Comparison of ENCODE assay signal across 23 cellular contexts in the genomic region with DNA sequence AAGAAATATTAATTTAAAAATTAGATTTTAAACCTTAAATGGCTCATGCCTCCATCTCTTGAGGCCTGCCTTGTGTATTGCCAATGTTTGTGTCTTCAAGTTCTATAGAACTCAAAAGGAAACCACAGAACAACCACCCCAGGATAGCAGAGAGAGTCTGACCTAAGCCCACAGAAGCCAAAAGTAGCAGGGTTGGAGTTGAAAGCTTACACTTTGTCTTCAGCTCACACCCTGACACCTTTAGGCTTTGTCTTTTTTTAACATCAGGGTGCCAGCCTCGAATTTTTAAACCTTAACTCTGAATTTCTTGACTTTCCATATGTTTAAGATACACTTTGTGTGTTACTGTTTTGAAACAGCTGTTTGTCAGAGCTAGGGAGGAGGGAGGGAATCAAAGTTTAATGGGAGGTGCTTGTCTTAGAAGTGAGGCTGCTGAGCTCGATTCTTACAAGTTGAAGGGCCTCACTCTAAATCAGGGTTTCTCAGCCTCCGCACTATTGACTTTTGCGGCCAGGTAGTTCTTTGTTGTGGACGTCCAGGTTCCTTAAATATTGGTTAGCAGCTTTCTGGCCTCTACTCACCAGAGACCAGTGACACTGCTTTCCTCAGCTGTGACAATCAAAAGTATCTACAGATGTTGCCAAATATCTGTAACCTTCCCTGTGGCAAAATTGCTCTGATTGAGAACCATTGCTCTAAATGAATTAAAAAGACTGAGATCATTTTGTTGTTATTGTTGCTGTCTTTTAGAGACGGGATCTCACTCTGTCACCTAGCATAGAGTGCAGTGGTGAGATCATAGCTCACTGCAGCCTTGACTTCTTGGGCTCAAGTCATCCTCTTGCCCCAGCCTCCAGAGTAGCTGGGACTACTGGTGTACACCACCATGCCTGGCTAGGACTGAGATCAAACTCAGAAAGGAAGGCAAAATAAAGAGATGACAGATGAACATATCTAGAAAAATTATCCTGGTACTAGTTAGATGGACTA.
DNase-seq lines count a peak whose midpoint lies in the region; ATAC-seq, FAIRE-seq and TF ChIP-seq lines count a peak whose summit lies in the region.
"Had no signal": no experiment of that assay in that cellular context is flagged by ENCODE, and none has a peak within 500 bp of the region (broad histone marks: within the 10 kb centered on the region; RNA-seq: fewer than 3 reads in every experiment).

No MANE protein-coding gene starts in this region.

- intact Hi-C loops in activated naive CD4-positive, alpha-beta T cell treated with anti-CD3 and anti-CD28 coated beads for 36 hours (cut with micrococcal nuclease): loop anchor here (5.0 kb wide), 1 partner anchor 114 kb away; no protein-coding TSS in a partner anchor
- intact Hi-C loops in esophagus squamous epithelium (cut with DNase I): no loop called here

- H3K27ac Mint-ChIP-seq in activated naive CD4-positive, alpha-beta T cell treated with anti-CD3 and anti-CD28 coated beads for 36 hours: peak overlapping the region; percentile 62
- H3K27ac Mint-ChIP-seq in T-helper 17 cell: peak overlapping the region; percentile 44
- H3K27ac Mint-ChIP-seq: H9, WTC11 had no signal

- DNase-seq in activated naive CD4-positive, alpha-beta T cell treated with anti-CD3 and anti-CD28 coated beads for 36 hours: no peak
- no peak for DNase-seq in activated naive CD4-positive, alpha-beta T cell (lab: John Stamatoyannopoulos, UW)
- no peak for DNase-seq in T-helper 17 cell
- DNase-seq in central memory CD4-positive, alpha-beta T cell: peak; percentile 20
- DNase-seq in stimulated activated naive CD8-positive, alpha-beta T cell treated with anti-CD3 and anti-CD28 coated beads, Interleukin-15, Interleukin-2, amounts not matched to agents 100 U/mL and 50 U/mL, for 24 hours: no peak
- DNase-seq in GM12892 (ENCODE audit: insufficient read length): no peak
- DNase-seq in SW480 (ENCODE audit: low spot score): no peak
- DNase-seq in esophagus squamous epithelium (lab: John Stamatoyannopoulos, UW): no peak
- DNase-seq: amygdala; DMS53; foreskin keratinocyte; H9; NCI-H1048; NCI-H1930; NCI-H226; SJCRH30; stimulated activated CD4-positive, alpha-beta T cell treated with anti-CD3 and anti-CD28 coated beads, Interleukin-2, amount 100 ng/mL, for 48 hours; upper lobe of left lung had no signal

- WGBS in esophagus squamous epithelium, 2 donors: 43 to 51% methylated on average over 6 of the region's 6 CpGs

- no peaks in the 10 kb centered on the region for H3K36me3 Mint-ChIP-seq in activated naive CD4-positive, alpha-beta T cell treated with anti-CD3 and anti-CD28 coated beads for 36 hours (ENCODE audit: low read depth)
- H3K36me3 Mint-ChIP-seq in T-helper 17 cell (ENCODE audit: low read depth): no peaks in the 10 kb centered on the region
- H3K36me3 Mint-ChIP-seq: WTC11 had no signal

- no peaks in the 10 kb centered on the region for H3K9me3 Mint-ChIP-seq in activated naive CD4-positive, alpha-beta T cell treated with anti-CD3 and anti-CD28 coated beads for 36 hours

- ATAC-seq in T-helper 17 cell: peak; percentile 74
- peak; percentile 76 for ATAC-seq in stimulated activated naive CD8-positive, alpha-beta T cell treated with anti-CD3 and anti-CD28 coated beads, Interleukin-15, Interleukin-2, amounts not matched to agents 100 U/mL and 50 U/mL, for 24 hours
- ATAC-seq: foreskin keratinocyte, Panc1, WTC11 had no signal

- no peak for TF ChIP-seq CTCF in esophagus squamous epithelium (IDR thresholded peaks at IDR 0.05)

- peaks cover 32% of the 10 kb centered on the region for H3K4me1 Mint-ChIP-seq in activated naive CD4-positive, alpha-beta T cell treated with anti-CD3 and anti-CD28 coated beads for 36 hours (ENCODE audit: low read depth)
- peaks cover 16% of the 10 kb centered on the region for H3K4me1 Mint-ChIP-seq in T-helper 17 cell
- H3K4me1 Mint-ChIP-seq: H9, WTC11 had no signal

- H3K27ac ChIP-seq in esophagus squamous epithelium: no peak overlapping the region
- H3K27ac ChIP-seq: epithelial cell of prostate, foreskin keratinocyte, KMS-11, SJCRH30, upper lobe of left lung had no signal

- CTCF ChIA-PET in activated naive CD4-positive, alpha-beta T cell treated with anti-CD3 and anti-CD28 coated beads for 36 hours (lab: Charles Lee): interaction anchor here (0.7 kb wide), 1 partner anchor 831 kb away, joined by 3 read pairs; no protein-coding TSS in a partner anchor

- H3K4me3 ChIP-seq in esophagus squamous epithelium: no peak overlapping the region
- H3K4me3 ChIP-seq: SJCRH30, smooth muscle cell, upper lobe of left lung had no signal

- no peak for FAIRE-seq in GM12892 (lab: Jason Lieb, UNC)

- H3K4me3 Mint-ChIP-seq in activated naive CD4-positive, alpha-beta T cell treated with anti-CD3 and anti-CD28 coated beads for 36 hours: no peak overlapping the region
- H3K4me3 Mint-ChIP-seq in T-helper 17 cell: no peak overlapping the region
- H3K4me3 Mint-ChIP-seq: H9, WTC11 had no signal

- no peaks in the 10 kb centered on the region for H3K36me3 ChIP-seq in esophagus squamous epithelium
- H3K36me3 ChIP-seq: SJCRH30, upper lobe of left lung had no signal

- H3K27me3 Mint-ChIP-seq in activated naive CD4-positive, alpha-beta T cell treated with anti-CD3 and anti-CD28 coated beads for 36 hours (ENCODE audit: low read depth): no peaks in the 10 kb centered on the region
- no peaks in the 10 kb centered on the region for H3K27me3 Mint-ChIP-seq in T-helper 17 cell

- no peaks in the 10 kb centered on the region for H3K4me1 ChIP-seq in esophagus squamous epithelium
- H3K4me1 ChIP-seq: foreskin keratinocyte, SJCRH30, upper lobe of left lung had no signal

- H3K9me3 ChIP-seq in T-helper 17 cell (ENCODE audit: control insufficient read depth, low read length, poor library complexity, severe bottlenecking): no peaks in the 10 kb centered on the region
- no peaks in the 10 kb centered on the region for H3K9me3 ChIP-seq in esophagus squamous epithelium
- H3K9me3 ChIP-seq: SJCRH30 had no signal

- no peaks in the 10 kb centered on the region for H3K27me3 ChIP-seq in esophagus squamous epithelium
- H3K27me3 ChIP-seq: foreskin keratinocyte, SJCRH30, upper lobe of left lung had no signal

- TF ChIP-seq POLR2A in GM12892 (IDR thresholded peaks at IDR 0.05; ENCODE audit: low read depth, low read length) (no peak), esophagus squamous epithelium (IDR thresholded peaks at IDR 0.05) (no peak)
